In the genomic region with DNA sequence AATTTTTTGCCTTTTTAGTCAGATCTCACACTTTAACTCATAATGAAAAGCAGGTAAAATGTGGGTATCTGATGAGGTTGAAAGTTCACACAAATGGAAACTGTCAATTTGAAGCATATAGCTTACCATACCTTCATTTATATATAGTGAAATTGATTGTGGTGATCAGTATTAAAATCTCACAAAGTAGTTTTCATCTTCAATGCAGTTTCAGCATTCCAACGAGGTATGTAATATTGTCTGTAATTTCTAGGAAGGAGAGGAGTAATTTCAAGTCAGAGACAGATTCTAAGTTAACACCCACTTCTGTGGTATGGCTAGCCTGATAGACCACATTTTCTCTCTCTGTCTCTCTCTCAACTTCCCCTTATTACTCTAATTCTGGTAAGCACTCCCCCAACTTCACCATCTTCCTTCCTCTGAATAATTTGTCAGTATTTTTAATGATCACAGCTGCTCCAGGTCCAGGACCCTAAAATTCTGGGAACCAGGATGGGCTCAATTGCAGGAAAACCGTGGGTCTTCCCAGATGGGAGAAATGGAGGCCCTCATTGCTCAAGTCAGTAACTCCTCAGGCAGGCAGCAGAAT, we compare ENCODE assay signal across 11 cellular contexts.
DNase-seq lines count a peak whose midpoint lies in the region; ATAC-seq lines count a peak whose summit lies in the region.
"Had no signal": no experiment of that assay in that cellular context is flagged by ENCODE, and none has a peak within 500 bp of the region (broad histone marks: within the 10 kb centered on the region; RNA-seq: fewer than 3 reads in every experiment).

No MANE protein-coding gene starts in this region.

- ATAC-seq in HG02623 (IDR thresholded peaks at IDR 0.05; ENCODE audit: unreplicated experiment) (peak; percentile 90), sciatic nerve (no peak)

- no peak for DNase-seq in T-helper 1 cell
- DNase-seq in KBM-7 = peak; percentile 81
- peak; percentile 26 for DNase-seq in pons (ENCODE audit: low spot score)
- no peak for DNase-seq in NCI-H2196 treated with DMSO at 0.1 percent for 48 hours (lab: John Stamatoyannopoulos, UW; ENCODE audit: unreplicated experiment)
- no peak for DNase-seq in AML-193 (lab: John Stamatoyannopoulos, UW)
- no peak for DNase-seq in sciatic nerve (ENCODE audit: low spot score)
- DNase-seq: 8988T, NCI-H1417 treated with DMSO at 0.1 percent for 48 hours, upper lobe of left lung had no signal

- H3K4me3 Mint-ChIP-seq in T-helper 1 cell treated with Interleukin-12 subunit alpha and Interleukin-12 subunit beta and Interleukin-4 antibody, amounts not matched to agents 30 μg/mL and 1 μg/mL, for 36 hours = peak overlapping the region; percentile 39

- H3K27me3 Mint-ChIP-seq in T-helper 1 cell treated with Interleukin-12 subunit alpha and Interleukin-12 subunit beta and Interleukin-4 antibody, amounts not matched to agents 30 μg/mL and 1 μg/mL, for 36 hours (ENCODE audit: low read depth) = no peaks in the 10 kb centered on the region

- H3K36me3 Mint-ChIP-seq in T-helper 1 cell treated with Interleukin-12 subunit alpha and Interleukin-12 subunit beta and Interleukin-4 antibody, amounts not matched to agents 30 μg/mL and 1 μg/mL, for 36 hours (ENCODE audit: low read depth) = peaks cover 1% of the 10 kb centered on the region

- in situ Hi-C loops in KBM-7 (cut with MboI; ENCODE audit: low pct_unique_long_range_greater_than_20kb, low sequenced_read_pairs) = no loop called here

- H3K27ac Mint-ChIP-seq in T-helper 1 cell treated with Interleukin-12 subunit alpha and Interleukin-12 subunit beta and Interleukin-4 antibody, amounts not matched to agents 30 μg/mL and 1 μg/mL, for 36 hours = peak overlapping the region; percentile 5

- intact Hi-C loops in sciatic nerve (cut with DNase I) = no loop called here

- H3K4me1 Mint-ChIP-seq in T-helper 1 cell treated with Interleukin-12 subunit alpha and Interleukin-12 subunit beta and Interleukin-4 antibody, amounts not matched to agents 30 μg/mL and 1 μg/mL, for 36 hours (ENCODE audit: low read depth) = peaks cover 21% of the 10 kb centered on the region

- H3K9me3 Mint-ChIP-seq in T-helper 1 cell treated with Interleukin-12 subunit alpha and Interleukin-12 subunit beta and Interleukin-4 antibody, amounts not matched to agents 30 μg/mL and 1 μg/mL, for 36 hours = peaks cover 8% of the 10 kb centered on the region

Comparison
In these comparisons a context has a peak if more than half of its experiments do, and no peak if none do; other contexts are left out.
1. DNase-seq: peak in KBM-7 (single experiment) and pons (single experiment); none in T-helper 1 cell (0 of 5), NCI-H2196 treated with DMSO at 0.1 percent for 48 hours (single experiment), AML-193 (0 of 2) and sciatic nerve (single experiment).